1 cellular context compared by ENCODE assay signal in the genomic region with DNA sequence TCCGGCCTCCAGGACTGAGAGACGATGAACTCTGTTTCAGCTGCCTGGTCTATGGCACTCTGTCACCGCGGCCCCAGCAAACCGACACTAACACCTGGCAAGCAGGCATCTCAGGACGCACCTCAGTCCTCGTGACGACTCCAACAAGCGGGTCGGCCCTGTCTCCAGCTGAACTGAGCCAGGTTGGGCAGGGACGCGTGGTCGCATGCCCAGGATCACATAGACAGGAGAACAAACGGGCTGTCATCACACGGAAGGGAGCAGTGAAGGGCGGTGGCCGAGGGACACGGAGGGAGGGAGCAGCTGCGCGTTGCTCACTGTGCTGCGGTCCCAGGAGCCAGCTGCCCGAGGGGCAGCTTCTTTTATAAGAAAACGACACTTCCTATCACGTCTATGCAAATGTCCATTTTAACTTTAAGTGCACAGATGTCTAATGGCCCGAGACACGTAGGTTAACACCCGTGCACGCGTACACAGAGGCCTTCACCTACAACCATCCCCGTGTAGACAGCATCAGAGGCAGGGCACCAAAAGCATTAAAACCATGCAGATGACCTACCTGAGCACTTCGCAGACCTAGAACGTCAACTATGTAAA.
TF ChIP-seq lines count a peak whose summit lies in the region.

No MANE protein-coding gene starts in this region.

TF ChIP-seq in H1, 55 proteins besides CTCF, POLR2A, EP300 and RAD21:
- TF ChIP-seq BACH1 (IDR thresholded peaks at IDR 0.05; ENCODE audit: low read length) = no peak
- no peak for TF ChIP-seq EZH2 (IDR thresholded peaks at IDR 0.05; ENCODE audit: low read depth, low read length, severe bottlenecking)
- TF ChIP-seq RNF2 (IDR thresholded peaks at IDR 0.05; ENCODE audit: borderline replicate concordance, low read depth, low read length, missing control alignments, poor library complexity, severe bottlenecking) = no peak
- TF ChIP-seq, protein P1, sequence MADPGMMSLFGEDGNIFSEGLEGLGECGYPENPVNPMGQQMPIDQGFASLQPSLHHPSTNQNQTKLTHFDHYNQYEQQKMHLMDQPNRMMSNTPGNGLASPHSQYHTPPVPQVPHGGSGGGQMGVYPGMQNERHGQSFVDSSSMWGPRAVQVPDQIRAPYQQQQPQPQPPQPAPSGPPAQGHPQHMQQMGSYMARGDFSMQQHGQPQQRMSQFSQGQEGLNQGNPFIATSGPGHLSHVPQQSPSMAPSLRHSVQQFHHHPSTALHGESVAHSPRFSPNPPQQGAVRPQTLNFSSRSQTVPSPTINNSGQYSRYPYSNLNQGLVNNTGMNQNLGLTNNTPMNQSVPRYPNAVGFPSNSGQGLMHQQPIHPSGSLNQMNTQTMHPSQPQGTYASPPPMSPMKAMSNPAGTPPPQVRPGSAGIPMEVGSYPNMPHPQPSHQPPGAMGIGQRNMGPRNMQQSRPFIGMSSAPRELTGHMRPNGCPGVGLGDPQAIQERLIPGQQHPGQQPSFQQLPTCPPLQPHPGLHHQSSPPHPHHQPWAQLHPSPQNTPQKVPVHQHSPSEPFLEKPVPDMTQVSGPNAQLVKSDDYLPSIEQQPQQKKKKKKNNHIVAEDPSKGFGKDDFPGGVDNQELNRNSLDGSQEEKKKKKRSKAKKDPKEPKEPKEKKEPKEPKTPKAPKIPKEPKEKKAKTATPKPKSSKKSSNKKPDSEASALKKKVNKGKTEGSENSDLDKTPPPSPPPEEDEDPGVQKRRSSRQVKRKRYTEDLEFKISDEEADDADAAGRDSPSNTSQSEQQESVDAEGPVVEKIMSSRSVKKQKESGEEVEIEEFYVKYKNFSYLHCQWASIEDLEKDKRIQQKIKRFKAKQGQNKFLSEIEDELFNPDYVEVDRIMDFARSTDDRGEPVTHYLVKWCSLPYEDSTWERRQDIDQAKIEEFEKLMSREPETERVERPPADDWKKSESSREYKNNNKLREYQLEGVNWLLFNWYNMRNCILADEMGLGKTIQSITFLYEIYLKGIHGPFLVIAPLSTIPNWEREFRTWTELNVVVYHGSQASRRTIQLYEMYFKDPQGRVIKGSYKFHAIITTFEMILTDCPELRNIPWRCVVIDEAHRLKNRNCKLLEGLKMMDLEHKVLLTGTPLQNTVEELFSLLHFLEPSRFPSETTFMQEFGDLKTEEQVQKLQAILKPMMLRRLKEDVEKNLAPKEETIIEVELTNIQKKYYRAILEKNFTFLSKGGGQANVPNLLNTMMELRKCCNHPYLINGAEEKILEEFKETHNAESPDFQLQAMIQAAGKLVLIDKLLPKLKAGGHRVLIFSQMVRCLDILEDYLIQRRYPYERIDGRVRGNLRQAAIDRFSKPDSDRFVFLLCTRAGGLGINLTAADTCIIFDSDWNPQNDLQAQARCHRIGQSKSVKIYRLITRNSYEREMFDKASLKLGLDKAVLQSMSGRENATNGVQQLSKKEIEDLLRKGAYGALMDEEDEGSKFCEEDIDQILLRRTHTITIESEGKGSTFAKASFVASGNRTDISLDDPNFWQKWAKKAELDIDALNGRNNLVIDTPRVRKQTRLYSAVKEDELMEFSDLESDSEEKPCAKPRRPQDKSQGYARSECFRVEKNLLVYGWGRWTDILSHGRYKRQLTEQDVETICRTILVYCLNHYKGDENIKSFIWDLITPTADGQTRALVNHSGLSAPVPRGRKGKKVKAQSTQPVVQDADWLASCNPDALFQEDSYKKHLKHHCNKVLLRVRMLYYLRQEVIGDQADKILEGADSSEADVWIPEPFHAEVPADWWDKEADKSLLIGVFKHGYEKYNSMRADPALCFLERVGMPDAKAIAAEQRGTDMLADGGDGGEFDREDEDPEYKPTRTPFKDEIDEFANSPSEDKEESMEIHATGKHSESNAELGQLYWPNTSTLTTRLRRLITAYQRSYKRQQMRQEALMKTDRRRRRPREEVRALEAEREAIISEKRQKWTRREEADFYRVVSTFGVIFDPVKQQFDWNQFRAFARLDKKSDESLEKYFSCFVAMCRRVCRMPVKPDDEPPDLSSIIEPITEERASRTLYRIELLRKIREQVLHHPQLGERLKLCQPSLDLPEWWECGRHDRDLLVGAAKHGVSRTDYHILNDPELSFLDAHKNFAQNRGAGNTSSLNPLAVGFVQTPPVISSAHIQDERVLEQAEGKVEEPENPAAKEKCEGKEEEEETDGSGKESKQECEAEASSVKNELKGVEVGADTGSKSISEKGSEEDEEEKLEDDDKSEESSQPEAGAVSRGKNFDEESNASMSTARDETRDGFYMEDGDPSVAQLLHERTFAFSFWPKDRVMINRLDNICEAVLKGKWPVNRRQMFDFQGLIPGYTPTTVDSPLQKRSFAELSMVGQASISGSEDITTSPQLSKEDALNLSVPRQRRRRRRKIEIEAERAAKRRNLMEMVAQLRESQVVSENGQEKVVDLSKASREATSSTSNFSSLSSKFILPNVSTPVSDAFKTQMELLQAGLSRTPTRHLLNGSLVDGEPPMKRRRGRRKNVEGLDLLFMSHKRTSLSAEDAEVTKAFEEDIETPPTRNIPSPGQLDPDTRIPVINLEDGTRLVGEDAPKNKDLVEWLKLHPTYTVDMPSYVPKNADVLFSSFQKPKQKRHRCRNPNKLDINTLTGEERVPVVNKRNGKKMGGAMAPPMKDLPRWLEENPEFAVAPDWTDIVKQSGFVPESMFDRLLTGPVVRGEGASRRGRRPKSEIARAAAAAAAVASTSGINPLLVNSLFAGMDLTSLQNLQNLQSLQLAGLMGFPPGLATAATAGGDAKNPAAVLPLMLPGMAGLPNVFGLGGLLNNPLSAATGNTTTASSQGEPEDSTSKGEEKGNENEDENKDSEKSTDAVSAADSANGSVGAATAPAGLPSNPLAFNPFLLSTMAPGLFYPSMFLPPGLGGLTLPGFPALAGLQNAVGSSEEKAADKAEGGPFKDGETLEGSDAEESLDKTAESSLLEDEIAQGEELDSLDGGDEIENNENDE (IDR thresholded peaks at IDR 0.05; ENCODE audit: insufficient replicate concordance, low read length) = no peak
- no peak for TF ChIP-seq CHD1 (IDR thresholded peaks at IDR 0.05; ENCODE audit: low read depth, low read length)
- TF ChIP-seq SIN3A (conservative IDR thresholded peaks at IDR 0.05 in 1 of 2, IDR thresholded peaks at IDR 0.05 in 1 of 2; ENCODE audit: low read depth in 1 of 2, low read length in 2 of 2) = no peak
- TF ChIP-seq CREB1 (IDR thresholded peaks at IDR 0.05) = no peak
- no peak for TF ChIP-seq KDM4A (IDR thresholded peaks at IDR 0.05; ENCODE audit: low read depth, low read length, severe bottlenecking)
- TF ChIP-seq SIRT6 (IDR thresholded peaks at IDR 0.05; ENCODE audit: low read length) = no peak
- no peak for TF ChIP-seq SUZ12 (IDR thresholded peaks at IDR 0.05; ENCODE audit: low read length)
- TF ChIP-seq KDM1A (IDR thresholded peaks at IDR 0.05; ENCODE audit: borderline replicate concordance, low read length) = no peak
- TF ChIP-seq, protein P2, sequence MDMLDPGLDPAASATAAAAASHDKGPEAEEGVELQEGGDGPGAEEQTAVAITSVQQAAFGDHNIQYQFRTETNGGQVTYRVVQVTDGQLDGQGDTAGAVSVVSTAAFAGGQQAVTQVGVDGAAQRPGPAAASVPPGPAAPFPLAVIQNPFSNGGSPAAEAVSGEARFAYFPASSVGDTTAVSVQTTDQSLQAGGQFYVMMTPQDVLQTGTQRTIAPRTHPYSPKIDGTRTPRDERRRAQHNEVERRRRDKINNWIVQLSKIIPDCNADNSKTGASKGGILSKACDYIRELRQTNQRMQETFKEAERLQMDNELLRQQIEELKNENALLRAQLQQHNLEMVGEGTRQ (IDR thresholded peaks at IDR 0.05; ENCODE audit: low read length) = no peak
- TF ChIP-seq KDM5A (IDR thresholded peaks at IDR 0.05; ENCODE audit: low read length) = no peak
- TF ChIP-seq, protein P3, sequence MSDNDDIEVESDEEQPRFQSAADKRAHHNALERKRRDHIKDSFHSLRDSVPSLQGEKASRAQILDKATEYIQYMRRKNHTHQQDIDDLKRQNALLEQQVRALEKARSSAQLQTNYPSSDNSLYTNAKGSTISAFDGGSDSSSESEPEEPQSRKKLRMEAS (IDR thresholded peaks at IDR 0.05) = no peak
- TF ChIP-seq FOSL1 (IDR thresholded peaks at IDR 0.05; ENCODE audit: insufficient read depth, low read depth, low read length) = no peak
- TF ChIP-seq GTF2F1 (IDR thresholded peaks at IDR 0.05; ENCODE audit: borderline replicate concordance, low read depth, low read length) = no peak
- no peak for TF ChIP-seq TEAD4 (IDR thresholded peaks at IDR 0.05; ENCODE audit: low read depth, low read length)
- no peak for TF ChIP-seq SAP30 (IDR thresholded peaks at IDR 0.05; ENCODE audit: insufficient read depth, insufficient replicate concordance, low read length)
